22 cellular contexts compared by ENCODE assay signal in the genomic region with DNA sequence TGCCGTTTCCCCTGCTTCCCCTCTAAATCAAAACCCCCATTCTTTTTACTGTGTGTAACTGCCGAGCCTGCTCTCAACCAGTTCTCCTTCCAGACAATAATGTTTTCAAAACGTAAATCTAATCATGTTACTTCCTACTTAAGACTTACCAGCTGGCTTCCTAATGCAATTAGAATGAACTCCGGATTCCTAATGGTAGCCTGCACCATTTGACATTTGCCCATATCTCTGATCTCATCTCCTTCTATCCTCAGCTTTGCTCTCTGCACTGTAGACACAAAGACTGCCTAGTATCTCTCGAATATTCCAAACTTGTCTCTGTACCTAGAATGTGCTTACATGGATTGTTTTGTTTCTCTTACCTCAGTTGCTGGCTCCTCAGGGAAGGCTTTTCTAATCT. TPM values are rescaled to one million over a fixed set of nuclear protein-coding genes. Genes with fewer than 3 reads are reported as not detected.
A peak's percentile ranks its signal among the peaks of the same experiment; 100 is the strongest.
DNase-seq lines count a peak whose midpoint lies in the region; ATAC-seq, FAIRE-seq and TF ChIP-seq lines count a peak whose summit lies in the region.
"Had no signal": no experiment of that assay in that cellular context is flagged by ENCODE, and none has a peak within 500 bp of the region (broad histone marks: within the 10 kb centered on the region; RNA-seq: fewer than 3 reads in every experiment).

No MANE protein-coding gene starts in this region.

- H3K27me3 ChIP-seq in layer of hippocampus (ENCODE audit: control insufficient read depth, insufficient read depth, low read length) = no peaks in the 10 kb centered on the region
- H3K27me3 ChIP-seq: BLaER1, SJSA1 had no signal

- FAIRE-seq in H54 (lab: Jason Lieb, UNC) = peak; percentile 41

- ATAC-seq in SK-N-SH treated with all-trans-retinoic acid at 6 μM for 48 hours = peak; percentile 82
- ATAC-seq: Right ventricle myocardium inferior had no signal

- DNase-seq in H54 (ENCODE audit: insufficient read length, low spot score) = no peak
- DNase-seq in activated CD8-positive, alpha-beta memory T cell treated with anti-CD3 and anti-CD28 coated beads, Interleukin-2, amount 50 U/mL, for 48 hours = no peak
- DNase-seq in C1 segment of cervical spinal cord (lab: John Stamatoyannopoulos, UW) = no peak
- no peak for DNase-seq in NK-92 (lab: John Stamatoyannopoulos, UW; ENCODE audit: unreplicated experiment)
- DNase-seq: Caco-2; CD4-positive, alpha-beta memory T cell; DMS 273 treated with DMSO at 0.1 percent for 48 hours; DMS79 treated with DMSO at 0.1 percent for 48 hours; H7; NCI-H1417 treated with DMSO at 0.1 percent for 48 hours; NCI-H187; NCI-H2107; NCI-H2227 treated with DMSO at 0.1 percent for 48 hours; NCI-H510A; NCI-H748 treated with DMSO at 0.1 percent for 48 hours; SW 1271 had no signal

- H3K27ac ChIP-seq in layer of hippocampus (ENCODE audit: low read depth, low read length) = peak overlapping the region; percentile 33
- peak overlapping the region; percentile 64 for H3K27ac ChIP-seq in temporal lobe (ENCODE audit: low read depth, low read length)
- H3K27ac ChIP-seq: BLaER1, SJSA1 had no signal

- no peak for TF ChIP-seq POLR2A in H54 (IDR thresholded peaks at IDR 0.05; ENCODE audit: low read depth, low read length)

TF ChIP-seq in SK-N-SH treated with all-trans-retinoic acid at 6 μM for 48 hours, 23 proteins besides CTCF, POLR2A, EP300 and RAD21:
- no peak for TF ChIP-seq RARB (CRISPR knock-in tag; IDR thresholded peaks at IDR 0.05)
- TF ChIP-seq, protein P1, sequence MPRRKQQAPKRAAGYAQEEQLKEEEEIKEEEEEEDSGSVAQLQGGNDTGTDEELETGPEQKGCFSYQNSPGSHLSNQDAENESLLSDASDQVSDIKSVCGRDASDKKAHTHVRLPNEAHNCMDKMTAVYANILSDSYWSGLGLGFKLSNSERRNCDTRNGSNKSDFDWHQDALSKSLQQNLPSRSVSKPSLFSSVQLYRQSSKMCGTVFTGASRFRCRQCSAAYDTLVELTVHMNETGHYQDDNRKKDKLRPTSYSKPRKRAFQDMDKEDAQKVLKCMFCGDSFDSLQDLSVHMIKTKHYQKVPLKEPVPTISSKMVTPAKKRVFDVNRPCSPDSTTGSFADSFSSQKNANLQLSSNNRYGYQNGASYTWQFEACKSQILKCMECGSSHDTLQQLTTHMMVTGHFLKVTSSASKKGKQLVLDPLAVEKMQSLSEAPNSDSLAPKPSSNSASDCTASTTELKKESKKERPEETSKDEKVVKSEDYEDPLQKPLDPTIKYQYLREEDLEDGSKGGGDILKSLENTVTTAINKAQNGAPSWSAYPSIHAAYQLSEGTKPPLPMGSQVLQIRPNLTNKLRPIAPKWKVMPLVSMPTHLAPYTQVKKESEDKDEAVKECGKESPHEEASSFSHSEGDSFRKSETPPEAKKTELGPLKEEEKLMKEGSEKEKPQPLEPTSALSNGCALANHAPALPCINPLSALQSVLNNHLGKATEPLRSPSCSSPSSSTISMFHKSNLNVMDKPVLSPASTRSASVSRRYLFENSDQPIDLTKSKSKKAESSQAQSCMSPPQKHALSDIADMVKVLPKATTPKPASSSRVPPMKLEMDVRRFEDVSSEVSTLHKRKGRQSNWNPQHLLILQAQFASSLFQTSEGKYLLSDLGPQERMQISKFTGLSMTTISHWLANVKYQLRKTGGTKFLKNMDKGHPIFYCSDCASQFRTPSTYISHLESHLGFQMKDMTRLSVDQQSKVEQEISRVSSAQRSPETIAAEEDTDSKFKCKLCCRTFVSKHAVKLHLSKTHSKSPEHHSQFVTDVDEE (CRISPR knock-in tag; IDR thresholded peaks at IDR 0.05) = 0 out of 2 replicates have a peak, but pooled peaks have one; percentile 54
- peak; percentile 95 for TF ChIP-seq TCF4 (CRISPR knock-in tag; IDR thresholded peaks at IDR 0.05; ENCODE audit: borderline replicate concordance)
- no peak for TF ChIP-seq PPARA (CRISPR knock-in tag; IDR thresholded peaks at IDR 0.05; ENCODE audit: borderline replicate concordance)
- TF ChIP-seq, protein P2, sequence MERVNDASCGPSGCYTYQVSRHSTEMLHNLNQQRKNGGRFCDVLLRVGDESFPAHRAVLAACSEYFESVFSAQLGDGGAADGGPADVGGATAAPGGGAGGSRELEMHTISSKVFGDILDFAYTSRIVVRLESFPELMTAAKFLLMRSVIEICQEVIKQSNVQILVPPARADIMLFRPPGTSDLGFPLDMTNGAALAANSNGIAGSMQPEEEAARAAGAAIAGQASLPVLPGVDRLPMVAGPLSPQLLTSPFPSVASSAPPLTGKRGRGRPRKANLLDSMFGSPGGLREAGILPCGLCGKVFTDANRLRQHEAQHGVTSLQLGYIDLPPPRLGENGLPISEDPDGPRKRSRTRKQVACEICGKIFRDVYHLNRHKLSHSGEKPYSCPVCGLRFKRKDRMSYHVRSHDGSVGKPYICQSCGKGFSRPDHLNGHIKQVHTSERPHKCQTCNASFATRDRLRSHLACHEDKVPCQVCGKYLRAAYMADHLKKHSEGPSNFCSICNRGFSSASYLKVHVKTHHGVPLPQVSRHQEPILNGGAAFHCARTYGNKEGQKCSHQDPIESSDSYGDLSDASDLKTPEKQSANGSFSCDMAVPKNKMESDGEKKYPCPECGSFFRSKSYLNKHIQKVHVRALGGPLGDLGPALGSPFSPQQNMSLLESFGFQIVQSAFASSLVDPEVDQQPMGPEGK (CRISPR knock-in tag; IDR thresholded peaks at IDR 0.05; ENCODE audit: borderline replicate concordance) = peak; percentile 78; the same call in 1 of the 2 replicates
- TF ChIP-seq, protein P3, sequence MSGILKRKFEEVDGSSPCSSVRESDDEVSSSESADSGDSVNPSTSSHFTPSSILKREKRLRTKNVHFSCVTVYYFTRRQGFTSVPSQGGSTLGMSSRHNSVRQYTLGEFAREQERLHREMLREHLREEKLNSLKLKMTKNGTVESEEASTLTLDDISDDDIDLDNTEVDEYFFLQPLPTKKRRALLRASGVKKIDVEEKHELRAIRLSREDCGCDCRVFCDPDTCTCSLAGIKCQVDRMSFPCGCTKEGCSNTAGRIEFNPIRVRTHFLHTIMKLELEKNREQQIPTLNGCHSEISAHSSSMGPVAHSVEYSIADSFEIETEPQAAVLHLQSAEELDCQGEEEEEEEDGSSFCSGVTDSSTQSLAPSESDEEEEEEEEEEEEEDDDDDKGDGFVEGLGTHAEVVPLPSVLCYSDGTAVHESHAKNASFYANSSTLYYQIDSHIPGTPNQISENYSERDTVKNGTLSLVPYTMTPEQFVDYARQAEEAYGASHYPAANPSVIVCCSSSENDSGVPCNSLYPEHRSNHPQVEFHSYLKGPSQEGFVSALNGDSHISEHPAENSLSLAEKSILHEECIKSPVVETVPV (CRISPR knock-in tag; IDR thresholded peaks at IDR 0.05) = peak; percentile 87
- TF ChIP-seq ZC3H10 (CRISPR knock-in tag; IDR thresholded peaks at IDR 0.05) = peak; percentile 79; the same call in 1 of the 2 replicates
- TF ChIP-seq SNAI2 (CRISPR knock-in tag; IDR thresholded peaks at IDR 0.05) = peak; percentile 89; the same call in 1 of the 2 replicates
- no peak; the same call in 1 of the 2 replicates for TF ChIP-seq ZNF70 (CRISPR knock-in tag; IDR thresholded peaks at IDR 0.05)
- TF ChIP-seq, protein P4, sequence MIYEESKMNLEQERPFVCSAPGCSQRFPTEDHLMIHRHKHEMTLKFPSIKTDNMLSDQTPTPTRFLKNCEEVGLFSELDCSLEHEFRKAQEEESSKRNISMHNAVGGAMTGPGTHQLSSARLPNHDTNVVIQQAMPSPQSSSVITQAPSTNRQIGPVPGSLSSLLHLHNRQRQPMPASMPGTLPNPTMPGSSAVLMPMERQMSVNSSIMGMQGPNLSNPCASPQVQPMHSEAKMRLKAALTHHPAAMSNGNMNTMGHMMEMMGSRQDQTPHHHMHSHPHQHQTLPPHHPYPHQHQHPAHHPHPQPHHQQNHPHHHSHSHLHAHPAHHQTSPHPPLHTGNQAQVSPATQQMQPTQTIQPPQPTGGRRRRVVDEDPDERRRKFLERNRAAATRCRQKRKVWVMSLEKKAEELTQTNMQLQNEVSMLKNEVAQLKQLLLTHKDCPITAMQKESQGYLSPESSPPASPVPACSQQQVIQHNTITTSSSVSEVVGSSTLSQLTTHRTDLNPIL (CRISPR knock-in tag; IDR thresholded peaks at IDR 0.05; ENCODE audit: low read depth) = peak; percentile 93
- TF ChIP-seq, protein P5, sequence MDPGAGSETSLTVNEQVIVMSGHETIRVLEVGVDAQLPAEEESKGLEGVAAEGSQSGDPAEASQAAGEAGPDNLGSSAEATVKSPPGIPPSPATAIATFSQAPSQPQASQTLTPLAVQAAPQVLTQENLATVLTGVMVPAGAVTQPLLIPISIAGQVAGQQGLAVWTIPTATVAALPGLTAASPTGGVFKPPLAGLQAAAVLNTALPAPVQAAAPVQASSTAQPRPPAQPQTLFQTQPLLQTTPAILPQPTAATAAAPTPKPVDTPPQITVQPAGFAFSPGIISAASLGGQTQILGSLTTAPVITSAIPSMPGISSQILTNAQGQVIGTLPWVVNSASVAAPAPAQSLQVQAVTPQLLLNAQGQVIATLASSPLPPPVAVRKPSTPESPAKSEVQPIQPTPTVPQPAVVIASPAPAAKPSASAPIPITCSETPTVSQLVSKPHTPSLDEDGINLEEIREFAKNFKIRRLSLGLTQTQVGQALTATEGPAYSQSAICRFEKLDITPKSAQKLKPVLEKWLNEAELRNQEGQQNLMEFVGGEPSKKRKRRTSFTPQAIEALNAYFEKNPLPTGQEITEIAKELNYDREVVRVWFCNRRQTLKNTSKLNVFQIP (CRISPR knock-in tag; IDR thresholded peaks at IDR 0.05; ENCODE audit: borderline replicate concordance, low read depth) = peak; percentile 84; the same call in 1 of the 2 replicates
- TF ChIP-seq GLIS3 (CRISPR knock-in tag; IDR thresholded peaks at IDR 0.05) = 0 out of 2 replicates have a peak, but pooled peaks have one; percentile 26
- peak; percentile 87 for TF ChIP-seq ESRRG (CRISPR knock-in tag; IDR thresholded peaks at IDR 0.05)
- TF ChIP-seq ISL1 (CRISPR knock-in tag; IDR thresholded peaks at IDR 0.05) = peak; percentile 99
TF ChIP-seq in SK-N-SH treated with all-trans-retinoic acid at 6 μM for 48 hours: peak in this region for 11.

RNA-seq across cellular contexts. Expression of a gene that starts 12.9 kb away (rescaled TPM):
- 49.4 TPM for total RNA-seq in temporal lobe

RNA-seq across cellular contexts. Expression of a gene that starts 47.4 kb away (rescaled TPM):
- 28.5 TPM for total RNA-seq in temporal lobe
